In genomic region chr17:62967111-62967449, GRCh38 we compare ENCODE assay signal across 8 cellular contexts. TPM values are rescaled to one million over a fixed set of nuclear protein-coding genes. Genes with fewer than 3 reads are reported as not detected.
A peak's percentile ranks its signal among the peaks of the same experiment; 100 is the strongest.
DNase-seq lines count a peak whose midpoint lies in the region; ATAC-seq and TF ChIP-seq lines count a peak whose summit lies in the region.

No MANE protein-coding gene starts in this region.

- no peak overlapping the region for H2BK120ac ChIP-seq in mesenchymal stem cell (ENCODE audit: low read depth, low read length)

- no peak overlapping the region for H4K91ac ChIP-seq in mesenchymal stem cell (ENCODE audit: low read length)

- CTCF ChIA-PET in activated naive CD4-positive, alpha-beta T cell treated with anti-CD3 and anti-CD28 coated beads for 36 hours (lab: Charles Lee) = no interaction called here
- CTCF ChIA-PET in MCF 10A (lab: Yijun Ruan, JAX) = interaction anchor here (0.6 to 2.8 kb wide), 9 partner anchors 115 to 280 kb away, joined by 3 to 12 read pairs (median 5); no protein-coding TSS in a partner anchor

- H3K4ac ChIP-seq in mesenchymal stem cell (ENCODE audit: low read depth in 1 of 2, low read length in 2 of 2) = peak overlapping the region in 1 of 2 experiments; percentile 60

- H3K9me3 ChIP-seq in mesenchymal stem cell (ENCODE audit: control insufficient read depth, low read length) (no peaks in the 10 kb centered on the region), transverse colon (no peaks in the 10 kb centered on the region)

- H2AFZ ChIP-seq in mesenchymal stem cell (ENCODE audit: low read depth, low read length) = peak overlapping the region; percentile 30

- no peak overlapping the region for H3K14ac ChIP-seq in mesenchymal stem cell (ENCODE audit: low read length in 2 of 2)

- TF ChIP-seq CTCF in MCF 10A (IDR thresholded peaks at IDR 0.05; ENCODE audit: unreplicated experiment) = no peak
- no peak for TF ChIP-seq CTCF in transverse colon (IDR thresholded peaks at IDR 0.05)

- no peak overlapping the region for H2BK15ac ChIP-seq in mesenchymal stem cell (ENCODE audit: low read depth, poor library complexity, severe bottlenecking)

- TF ChIP-seq EP300 in transverse colon (IDR thresholded peaks at IDR 0.05; ENCODE audit: low read depth) = no peak

- POLR2A ChIA-PET in MCF 10A (lab: Yijun Ruan, JAX) = interaction anchor here (0.7 to 6.1 kb wide), 14 partner anchors 75 to 476 kb away, joined by 3 to 46 read pairs (median 6); no protein-coding TSS in a partner anchor

- H3K36me3 Mint-ChIP-seq in activated naive CD4-positive, alpha-beta T cell treated with anti-CD3 and anti-CD28 coated beads for 36 hours (ENCODE audit: low read depth) = no peaks in the 10 kb centered on the region
- H3K36me3 Mint-ChIP-seq in MCF 10A (ENCODE audit: insufficient read depth, unreplicated experiment) = no peaks in the 10 kb centered on the region

- H3K27me3 ChIP-seq in mesenchymal stem cell (ENCODE audit: control insufficient read depth in 1 of 2, insufficient read depth in 1 of 2, low read length in 2 of 2) (no peaks in the 10 kb centered on the region), transverse colon (peaks cover 4% of the 10 kb centered on the region)

- H3K4me1 ChIP-seq in mesenchymal stem cell (ENCODE audit: control insufficient read depth, insufficient read depth, low read depth, low read length) (peaks cover 10% of the 10 kb centered on the region), transverse colon (peaks cover 10 to 27% (median 19%) of the 10 kb centered on the region in 4 donors)

- H3K18ac ChIP-seq in mesenchymal stem cell (ENCODE audit: low read depth in 1 of 2, low read length in 2 of 2) = peak overlapping the region in 1 of 2 experiments; percentile 89

- no peak for TF ChIP-seq POLR2A in transverse colon (IDR thresholded peaks at IDR 0.05)

- TSS peak; percentile 46 for BruUV-seq in MCF 10A (replicated peaks; lab: Mats Ljungman, UMichigan)

- no peak for ATAC-seq in GM18867 (IDR thresholded peaks at IDR 0.05; ENCODE audit: unreplicated experiment)

- H3K79me1 ChIP-seq in mesenchymal stem cell (replicated peaks; ENCODE audit: low read length, poor library complexity, severe bottlenecking) = no peaks in the 10 kb centered on the region

- intact Hi-C loops in activated naive CD4-positive, alpha-beta T cell treated with anti-CD3 and anti-CD28 coated beads for 36 hours (cut with micrococcal nuclease) = loop anchor here (5.0 to 10.0 kb wide), 4 partner anchors 75 to 805 kb away; partner anchors contain the start of genes CCDC47, DDX42 and TLK2
- intact Hi-C loops in MCF 10A (cut with micrococcal nuclease) (loop anchor here (2.0 to 5.0 kb wide), 3 partner anchors 90 to 415 kb away; no protein-coding TSS in a partner anchor), transverse colon (cut with DNase I; ENCODE audit: low total_unique reads) (loop anchor here (2.0 kb wide), 1 partner anchor 262 kb away; no protein-coding TSS in a partner anchor)

- no peak overlapping the region for H2BK12ac ChIP-seq in mesenchymal stem cell (ENCODE audit: low read length in 2 of 2)

- H3K27ac Mint-ChIP-seq in activated naive CD4-positive, alpha-beta T cell treated with anti-CD3 and anti-CD28 coated beads for 36 hours = no peak overlapping the region
- peak overlapping the region; percentile 36 for H3K27ac Mint-ChIP-seq in MCF 10A (ENCODE audit: low read depth, unreplicated experiment)

- H3K4me1 Mint-ChIP-seq in activated naive CD4-positive, alpha-beta T cell treated with anti-CD3 and anti-CD28 coated beads for 36 hours (ENCODE audit: low read depth) = peaks cover 22% of the 10 kb centered on the region
- peaks cover 34% of the 10 kb centered on the region for H3K4me1 Mint-ChIP-seq in MCF 10A (ENCODE audit: insufficient read depth, unreplicated experiment)

- H3K9me3 Mint-ChIP-seq in activated naive CD4-positive, alpha-beta T cell treated with anti-CD3 and anti-CD28 coated beads for 36 hours = no peaks in the 10 kb centered on the region
- no peaks in the 10 kb centered on the region for H3K9me3 Mint-ChIP-seq in MCF 10A (ENCODE audit: unreplicated experiment)

- H2BK5ac ChIP-seq in mesenchymal stem cell (ENCODE audit: low read depth, low read length, poor library complexity, severe bottlenecking) = no peak overlapping the region

- peak overlapping the region; percentile 87 for H3K9ac ChIP-seq in mesenchymal stem cell (ENCODE audit: low read length)

- peaks cover 13% of the 10 kb centered on the region for H3K27me3 Mint-ChIP-seq in activated naive CD4-positive, alpha-beta T cell treated with anti-CD3 and anti-CD28 coated beads for 36 hours (ENCODE audit: low read depth)
- H3K27me3 Mint-ChIP-seq in MCF 10A (ENCODE audit: insufficient read depth, unreplicated experiment) = no peaks in the 10 kb centered on the region

- no peak overlapping the region for H4K8ac ChIP-seq in mesenchymal stem cell (ENCODE audit: low read length)

- peak overlapping the region in 1 of 2 experiments; percentile 3 for H3K23ac ChIP-seq in mesenchymal stem cell (ENCODE audit: low read length in 2 of 2)

- DNase-seq in activated naive CD4-positive, alpha-beta T cell treated with anti-CD3 and anti-CD28 coated beads for 36 hours = no peak
- no peak for DNase-seq in activated naive CD4-positive, alpha-beta T cell treated with anti-CD3 and anti-CD28 coated beads, Interleukin-2, amount 50 U/mL, for 16 hours
- DNase-seq in MCF 10A (ENCODE audit: unreplicated experiment) (no peak), mesenchymal stem cell (no peak), transverse colon (no peak), amygdala (lab: John Stamatoyannopoulos, UW) (no peak), HT-29 (ENCODE audit: low spot score) (no peak)

- WGBS in mesenchymal stem cell = 11% methylated on average over 7 of the region's 7 CpGs
- 2 to 5% methylated on average over 7 of the region's 7 CpGs for WGBS in transverse colon (ENCODE audit: low coverage in 1 of 2), 2 donors

- in situ Hi-C loops in transverse colon (cut with MboI; ENCODE audit: low pct_ligation_motif_present in 1 of 4, low pct_unique_long_range_greater_than_20kb in 1 of 4, low sequenced_read_pairs in 3 of 4) = loop anchor here in 2 of 4 donors (10.0 kb wide), 2 partner anchors 252 to 262 kb away; no protein-coding TSS in a partner anchor

- H3K4me3 ChIP-seq in mesenchymal stem cell (ENCODE audit: insufficient read depth in 1 of 2, low read depth in 1 of 2, low read length in 2 of 2) (peak overlapping the region; percentile 95 to 97), transverse colon (peak overlapping the region in 3 of 4 donors; percentile 76 to 95 (median 94))

- H3K36me3 ChIP-seq in mesenchymal stem cell (ENCODE audit: control insufficient read depth in 1 of 2, insufficient read depth in 2 of 2, low read depth in 1 of 2, low read length in 2 of 2) (peaks cover 0 to 2% of the 10 kb centered on the region in 2 experiments), transverse colon (no peaks in the 10 kb centered on the region)

- H3K4me2 ChIP-seq in mesenchymal stem cell (ENCODE audit: low read length, poor library complexity, severe bottlenecking) = peak overlapping the region; percentile 45

- peak overlapping the region; percentile 79 for H3K4me3 Mint-ChIP-seq in activated naive CD4-positive, alpha-beta T cell treated with anti-CD3 and anti-CD28 coated beads for 36 hours
- peak overlapping the region; percentile 90 for H3K4me3 Mint-ChIP-seq in MCF 10A (ENCODE audit: unreplicated experiment)

- H3K27ac ChIP-seq in mesenchymal stem cell (ENCODE audit: low read length, poor library complexity, severe bottlenecking) (peak overlapping the region; percentile 10), transverse colon (peak overlapping the region in 1 of 4 donors; percentile 91)

- no peak overlapping the region for H2AK5ac ChIP-seq in mesenchymal stem cell (ENCODE audit: low read length, severe bottlenecking)

RNA-seq across cellular contexts. Expression of gene TANC2, which starts 1.0 kb away (rescaled TPM):
- total RNA-seq in activated naive CD4-positive, alpha-beta T cell treated with anti-CD3 and anti-CD28 coated beads for 36 hours = 1 to 10 TPM; 4.3 to 5.7 TPM
- total RNA-seq in MCF 10A (2022) (115 and 141 TPM in 2 replicates), transverse colon (10 to 100 TPM in 3 of 4 donors, 1 to 10 TPM in 1; 9.7 to 22.1 (median 14.2) TPM)
- polyA plus RNA-seq in mesenchymal stem cell (2013, experiment 1 of 2) = 10.9 TPM
- 9.4 TPM for polyA plus RNA-seq in mesenchymal stem cell (2013, experiment 2 of 2)
- 1.4 and 7.1 TPM in 2 replicates for total RNA-seq in HT-29 (2014; rRNA removed; shearing (Covaris generic))
